ENCODE assay signal across 9 cellular contexts in genomic region chr21:42424848-42425602, GRCh38.
DNase-seq lines count a peak whose midpoint lies in the region; ATAC-seq lines count a peak whose summit lies in the region.
"Had no signal": no experiment of that assay in that cellular context is flagged by ENCODE, and none has a peak within 500 bp of the region (broad histone marks: within the 10 kb centered on the region; RNA-seq: fewer than 3 reads in every experiment).

No MANE protein-coding gene starts in this region.

- no peaks in the 10 kb centered on the region for H3K36me3 ChIP-seq in SK-N-MC (ENCODE audit: insufficient read depth, low read length)

- ATAC-seq in GM18907 (IDR thresholded peaks at IDR 0.05; ENCODE audit: unreplicated experiment) (peak; percentile 71), HG03139 (IDR thresholded peaks at IDR 0.05; ENCODE audit: unreplicated experiment) (no peak), GM21619 (IDR thresholded peaks at IDR 0.05; ENCODE audit: unreplicated experiment) (no peak)

- H3K9ac ChIP-seq in SK-N-MC (ENCODE audit: insufficient read length) = no peak overlapping the region

- no peaks in the 10 kb centered on the region for H3K9me3 ChIP-seq in SK-N-MC (ENCODE audit: low read depth, low read length)

- H3K27ac ChIP-seq in SK-N-MC = no peak overlapping the region

- DNase-seq in SK-N-MC (ENCODE audit: low read depth, low spot score) (peak; percentile 40), NCI-H1436 treated with DMSO at 0.1 percent for 48 hours (lab: John Stamatoyannopoulos, UW) (no peak), foreskin melanocyte (no peak)
- DNase-seq in activated effector memory CD4-positive, alpha-beta T cell treated with Interleukin-2 at 50 U/mL for 16 hours = peak; percentile 77
- peak; percentile 50 for DNase-seq in stimulated activated CD4-positive, alpha-beta T cell treated with anti-CD3 and anti-CD28 coated beads, Interleukin-4, amount 100 ng/mL, for 1 hour
- DNase-seq: posterior cingulate gyrus had no signal

- peak overlapping the region; percentile 38 for H3K4me3 ChIP-seq in SK-N-MC

Comparison
In these comparisons a context has a peak if more than half of its experiments do, and no peak if none do; other contexts are left out.
1. DNase-seq: peak in SK-N-MC (single experiment), activated effector memory CD4-positive, alpha-beta T cell treated with Interleukin-2 at 50 U/mL for 16 hours (single experiment) and stimulated activated CD4-positive, alpha-beta T cell treated with anti-CD3 and anti-CD28 coated beads, Interleukin-4, amount 100 ng/mL, for 1 hour (single experiment); none in NCI-H1436 treated with DMSO at 0.1 percent for 48 hours (single experiment) and foreskin melanocyte (single experiment).